Comparison of ENCODE assay signal across 24 cellular contexts in the genomic region with DNA sequence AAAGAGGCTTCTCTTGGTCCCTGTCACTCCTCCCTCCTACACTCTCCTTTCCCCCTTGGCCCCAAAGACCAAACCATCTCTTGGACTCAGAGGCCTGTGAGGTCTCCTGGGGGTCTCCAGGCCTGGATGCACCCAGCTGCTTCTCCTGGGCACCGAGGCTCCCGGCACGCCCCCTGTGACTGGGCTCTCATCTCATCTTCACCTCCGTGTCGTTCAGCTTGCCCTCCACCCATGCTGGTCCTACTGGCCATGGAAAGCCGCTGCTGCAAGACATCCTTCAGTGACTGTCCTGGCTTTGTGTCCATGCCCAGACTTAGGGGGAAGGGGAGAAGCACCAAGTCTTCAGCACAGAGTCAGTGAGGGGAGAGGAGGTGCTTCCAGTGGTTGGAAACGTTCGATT.
"Had no signal": no experiment of that assay in that cellular context is flagged by ENCODE, and none has a peak within 500 bp of the region (broad histone marks: within the 10 kb centered on the region; RNA-seq: fewer than 3 reads in every experiment).

No MANE protein-coding gene starts in this region.

- H3K4me2 ChIP-seq: KMS-11 had no signal

- ATAC-seq: T-helper 17 cell, WTC11 had no signal

- H3K9me3 Mint-ChIP-seq: activated CD4-positive, alpha-beta memory T cell treated with anti-CD3 and anti-CD28 coated beads for 36 hours; activated CD4-positive, alpha-beta T cell treated with anti-CD3 and anti-CD28 coated beads, Interleukin-2, amount 10 ng/mL, durations not matched to agents 24 days and 14 days; activated naive CD4-positive, alpha-beta T cell treated with anti-CD3 and anti-CD28 coated beads, Interleukin-2, amount 50 U/mL, for 24 hours; activated T-cell treated with anti-CD3 and anti-CD28 coated beads, Interleukin-2, amount 50 U/mL, for 24 hours; activated T-helper 1 cell treated with anti-CD3 and anti-CD28 coated beads, Interleukin-12 subunit alpha, Interleukin-12 subunit beta, Interleukin-2, Interleukin-4 antibody, amounts not matched to agents 30 ng/mL and 10 ng/mL and 1 ng/mL, durations not matched to agents 14 hours and 24 hours and 36 hours; WTC11 had no signal

- H3K36me3 Mint-ChIP-seq: activated CD4-positive, alpha-beta memory T cell treated with anti-CD3 and anti-CD28 coated beads for 36 hours; activated naive CD4-positive, alpha-beta T cell treated with anti-CD3 and anti-CD28 coated beads, Interleukin-2, amount 50 U/mL, for 24 hours; WTC11 had no signal

- DNase-seq: activated CD4-positive, alpha-beta memory T cell treated with anti-CD3 and anti-CD28 coated beads for 36 hours; activated CD4-positive, alpha-beta T cell treated with anti-CD3 and anti-CD28 coated beads for 1 hour; activated effector memory CD4-positive, alpha-beta T cell treated with Interleukin-2 at 50 U/mL for 16 hours; activated naive CD4-positive, alpha-beta T cell; activated T-cell treated with anti-CD3 and anti-CD28 coated beads, Interleukin-2, amount 50 U/mL, for 24 hours; aorta; caudate nucleus; MV-4-11; NCI-H1092 treated with DMSO at 0.1 percent for 48 hours; NCI-H1417 treated with DMSO at 0.1 percent for 48 hours; NCI-H1694; NCI-H2029 treated with DMSO at 0.1 percent for 48 hours; NCI-H524; Peyer's patch; SHP77; T-helper 17 cell; T-helper 9 cell had no signal

- H3K4me3 ChIP-seq: breast epithelium, Peyer's patch had no signal

- H3K4me3 Mint-ChIP-seq: activated CD4-positive, alpha-beta memory T cell treated with anti-CD3 and anti-CD28 coated beads for 36 hours; activated CD4-positive, alpha-beta T cell treated with anti-CD3 and anti-CD28 coated beads, Interleukin-2, amount 10 ng/mL, durations not matched to agents 24 days and 14 days; activated naive CD4-positive, alpha-beta T cell treated with anti-CD3 and anti-CD28 coated beads, Interleukin-2, amount 50 U/mL, for 24 hours; activated T-cell treated with anti-CD3 and anti-CD28 coated beads, Interleukin-2, amount 50 U/mL, for 24 hours; activated T-helper 1 cell treated with anti-CD3 and anti-CD28 coated beads, Interleukin-12 subunit alpha, Interleukin-12 subunit beta, Interleukin-2, Interleukin-4 antibody, amounts not matched to agents 30 ng/mL and 10 ng/mL and 1 ng/mL, durations not matched to agents 14 hours and 24 hours and 36 hours; WTC11 had no signal

- H3K36me3 ChIP-seq: breast epithelium, Peyer's patch had no signal

- H3K9me3 ChIP-seq: breast epithelium, Peyer's patch had no signal

- H3K27ac Mint-ChIP-seq: activated CD4-positive, alpha-beta memory T cell treated with anti-CD3 and anti-CD28 coated beads for 36 hours; activated CD4-positive, alpha-beta T cell treated with anti-CD3 and anti-CD28 coated beads, Interleukin-2, amount 10 ng/mL, durations not matched to agents 24 days and 14 days; activated T-cell treated with anti-CD3 and anti-CD28 coated beads, Interleukin-2, amount 50 U/mL, for 24 hours; activated T-helper 1 cell treated with anti-CD3 and anti-CD28 coated beads, Interleukin-12 subunit alpha, Interleukin-12 subunit beta, Interleukin-2, Interleukin-4 antibody, amounts not matched to agents 30 ng/mL and 10 ng/mL and 1 ng/mL, durations not matched to agents 14 hours and 24 hours and 36 hours; T-helper 17 cell; WTC11 had no signal

- H3K27ac ChIP-seq: breast epithelium, KMS-11, Peyer's patch, RWPE1 had no signal

- H3K4me1 ChIP-seq: breast epithelium had no signal
